In genomic region chr3:133413166-133414020, GRCh38 we compare ENCODE assay signal across 1 cellular context.
TF ChIP-seq lines count a peak whose summit lies in the region.

No MANE protein-coding gene starts in this region.

TF ChIP-seq in SK-N-SH treated with all-trans-retinoic acid at 6 μM for 48 hours, 23 proteins besides CTCF, POLR2A, EP300 and RAD21 (continued from another document):
- TF ChIP-seq TSHZ2 (CRISPR knock-in tag; IDR thresholded peaks at IDR 0.05) (no peak), POU6F1 (CRISPR knock-in tag; IDR thresholded peaks at IDR 0.05; ENCODE audit: borderline replicate concordance, low read depth) (no peak), ZFP30 (CRISPR knock-in tag; IDR thresholded peaks at IDR 0.05) (no peak), TOX (CRISPR knock-in tag; IDR thresholded peaks at IDR 0.05; ENCODE audit: borderline replicate concordance) (no peak), ESRRG (CRISPR knock-in tag; IDR thresholded peaks at IDR 0.05) (no peak), TCF4 (CRISPR knock-in tag; IDR thresholded peaks at IDR 0.05; ENCODE audit: borderline replicate concordance) (no peak), ZNF565 (CRISPR knock-in tag; conservative IDR thresholded peaks at IDR 0.05; ENCODE audit: low read depth) (no peak)
